In genomic region chr11:64932324-64932723, GRCh38 we compare ENCODE assay signal across 1 cellular context.
TF ChIP-seq lines count a peak whose summit lies in the region.

No MANE protein-coding gene starts in this region.

TF ChIP-seq in H1, 55 proteins besides CTCF, POLR2A, EP300 and RAD21 (continued from another document):
- TF ChIP-seq ATF2 (IDR thresholded peaks at IDR 0.05; ENCODE audit: low read length), result no peak
- no peak for TF ChIP-seq TCF12 (IDR thresholded peaks at IDR 0.05; ENCODE audit: low read depth, low read length)
